Comparison of ENCODE assay signal across 19 cellular contexts in genomic region chr3:152558386-152558785, GRCh38.
"Had no signal": no experiment of that assay in that cellular context is flagged by ENCODE, and none has a peak within 500 bp of the region (broad histone marks: within the 10 kb centered on the region; RNA-seq: fewer than 3 reads in every experiment).

No MANE protein-coding gene starts in this region.

- ATAC-seq: activated naive CD4-positive, alpha-beta T cell treated with anti-CD3 and anti-CD28 coated beads, Interleukin-2, amount 50 U/mL, for 72 hours; esophagus mucosa; SK-N-SH treated with all-trans-retinoic acid at 6 μM for 48 hours; T-cell had no signal

- H3K27me3 Mint-ChIP-seq: activated B cell treated with CpG ODN at 0.5 μM for 24 hours had no signal

- H3K27me3 ChIP-seq: cardiac muscle cell, tibial nerve, vagina had no signal

- H3K27ac ChIP-seq: cardiac muscle cell had no signal

- H3K27ac Mint-ChIP-seq: activated B cell treated with CpG ODN at 0.5 μM for 24 hours; activated CD4-positive, alpha-beta memory T cell treated with anti-CD3 and anti-CD28 coated beads for 36 hours; activated naive CD4-positive, alpha-beta T cell treated with anti-CD3 and anti-CD28 coated beads, Interleukin-2, amount 50 U/mL, for 72 hours; activated T-helper 1 cell treated with anti-CD3 and anti-CD28 coated beads, Interleukin-12 subunit alpha, Interleukin-12 subunit beta, Interleukin-2, Interleukin-4 antibody, amounts not matched to agents 30 ng/mL and 10 ng/mL and 1 ng/mL, durations not matched to agents 14 hours and 24 hours and 36 hours; nephron progenitor cell; T-cell had no signal

- H3K4me3 Mint-ChIP-seq: activated B cell treated with CpG ODN at 0.5 μM for 24 hours; activated CD4-positive, alpha-beta memory T cell treated with anti-CD3 and anti-CD28 coated beads for 36 hours; activated T-helper 1 cell treated with anti-CD3 and anti-CD28 coated beads, Interleukin-12 subunit alpha, Interleukin-12 subunit beta, Interleukin-2, Interleukin-4 antibody, amounts not matched to agents 30 ng/mL and 10 ng/mL and 1 ng/mL, durations not matched to agents 14 hours and 24 hours and 36 hours; nephron progenitor cell; T-cell had no signal

- DNase-seq: activated B cell treated with CpG ODN at 0.5 μM for 24 hours; activated CD4-positive, alpha-beta memory T cell treated with anti-CD3 and anti-CD28 coated beads for 36 hours; activated CD4-positive, alpha-beta T cell treated with anti-CD3 and anti-CD28 coated beads for 4 hours; activated gamma-delta T cell treated with Interleukin-2 at 50 U/mL for 16 hours; activated T-cell treated with anti-CD3 and anti-CD28 coated beads for 4 hours; immature natural killer cell; kidney glomerular epithelial cell; nephron progenitor cell; nucleus accumbens; stimulated activated CD8-positive, alpha-beta memory T cell treated with anti-CD3 and anti-CD28 coated beads, Interleukin-4, amount 100 ng/mL, for 48 hours; stimulated activated naive CD4-positive, alpha-beta T cell treated with Interleukin-2 at 50 U/mL for 16 hours; T-cell had no signal

- H3K9me3 ChIP-seq: tibial nerve, vagina had no signal

- H3K9me3 Mint-ChIP-seq: activated CD4-positive, alpha-beta memory T cell treated with anti-CD3 and anti-CD28 coated beads for 36 hours; immature natural killer cell; nephron progenitor cell; T-cell had no signal

- H3K4me1 Mint-ChIP-seq: activated B cell treated with CpG ODN at 0.5 μM for 24 hours, nephron progenitor cell had no signal

- H3K36me3 Mint-ChIP-seq: activated CD4-positive, alpha-beta memory T cell treated with anti-CD3 and anti-CD28 coated beads for 36 hours; activated naive CD4-positive, alpha-beta T cell treated with anti-CD3 and anti-CD28 coated beads, Interleukin-2, amount 50 U/mL, for 72 hours; immature natural killer cell; T-cell had no signal

- H3K4me3 ChIP-seq: cardiac muscle cell, tibial nerve, vagina had no signal

- H3K36me3 ChIP-seq: cardiac muscle cell, tibial nerve, vagina had no signal
